In the genomic region with DNA sequence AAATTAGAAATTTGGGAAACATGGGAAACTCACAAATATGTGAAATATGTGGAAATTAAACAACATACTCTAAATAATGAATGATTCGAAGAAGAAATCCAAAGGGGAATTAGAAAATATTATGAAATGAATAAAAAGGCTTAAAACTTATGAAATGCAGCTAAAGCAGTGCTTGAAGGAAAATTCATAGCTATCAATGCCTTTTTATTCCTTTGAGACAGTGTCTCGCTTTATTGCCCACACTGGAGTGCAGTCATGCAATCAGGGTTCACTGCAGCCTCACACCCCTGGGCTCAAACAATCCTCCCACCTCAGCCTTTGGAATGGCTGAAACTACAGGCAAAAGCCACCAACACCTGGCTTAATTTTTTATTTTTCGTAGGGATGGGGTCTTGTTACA, we compare ENCODE assay signal across 1 cellular context.
TF ChIP-seq lines count a peak whose summit lies in the region.

No MANE protein-coding gene starts in this region.

TF ChIP-seq in HepG2, 621 proteins besides CTCF, POLR2A, EP300 and RAD21:
- TF ChIP-seq ZFP90 (CRISPR knock-in tag; IDR thresholded peaks at IDR 0.05; ENCODE audit: borderline replicate concordance) (peak; percentile 99), SRSF4 (IDR thresholded peaks at IDR 0.05; ENCODE audit: low read depth, low read length, poor library complexity, severe bottlenecking) (no peak)
